25 cellular contexts compared by ENCODE assay signal in the genomic region with DNA sequence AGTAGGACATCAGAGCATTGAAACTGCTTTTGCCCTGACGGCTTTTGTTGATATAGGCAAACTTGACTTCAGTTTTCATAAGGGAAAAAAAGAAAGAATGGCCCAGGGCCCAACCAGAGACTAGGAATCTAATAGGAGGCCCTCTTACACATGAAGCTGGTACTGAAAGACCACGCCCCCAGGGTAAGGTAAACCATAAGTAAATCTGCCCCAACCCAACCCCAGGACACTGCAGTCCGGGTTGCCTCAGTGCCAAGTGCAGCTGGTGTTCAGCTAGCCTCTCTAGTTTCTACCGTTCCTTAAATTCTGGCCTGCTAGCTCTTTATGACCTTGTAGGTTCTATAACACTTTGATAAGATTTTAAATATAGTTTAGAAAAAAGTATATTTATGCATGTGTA.
"Had no signal": no experiment of that assay in that cellular context is flagged by ENCODE, and none has a peak within 500 bp of the region (broad histone marks: within the 10 kb centered on the region; RNA-seq: fewer than 3 reads in every experiment).

No MANE protein-coding gene starts in this region.

- ATAC-seq: left ventricle myocardium superior; naive thymus-derived CD8-positive, alpha-beta T cell; pancreas; psoas muscle; T-helper 17 cell had no signal

- H3K4me1 ChIP-seq: ascending aorta, colonic mucosa, pancreas, psoas muscle, testis had no signal

- H3K27ac ChIP-seq: ascending aorta, cardiac muscle cell, colonic mucosa, dorsolateral prefrontal cortex, pancreas, psoas muscle, testis had no signal

- H3K36me3 ChIP-seq: ascending aorta, cardiac muscle cell, pancreas had no signal

- H3K4me3 ChIP-seq: ascending aorta, cardiac muscle cell, colonic mucosa, dorsolateral prefrontal cortex, pancreas, psoas muscle, testis had no signal

- DNase-seq: activated CD4-positive, alpha-beta memory T cell treated with anti-CD3 and anti-CD28 coated beads for 36 hours; activated CD4-positive, alpha-beta T cell treated with anti-CD3 and anti-CD28 coated beads, Interleukin-2, amount 10 ng/mL, durations not matched to agents 24 days and 14 days; activated CD4-positive, CD25-positive, alpha-beta regulatory T cell treated with anti-CD3 and anti-CD28 coated beads, Interleukin-2, amount 50 U/mL, for 72 hours; activated CD8-positive, alpha-beta memory T cell treated with anti-CD3 and anti-CD28 coated beads, Interleukin-2, amount 50 U/mL, for 48 hours; activated gamma-delta T cell; activated naive CD4-positive, alpha-beta T cell treated with anti-CD3 and anti-CD28 coated beads, Interleukin-2, amount 10 ng/mL, durations not matched to agents 7 days and 5 days; activated naive CD8-positive, alpha-beta T cell treated with anti-CD3 and anti-CD28 coated beads, Interleukin-2, amount 10 ng/mL, durations not matched to agents 7 days and 5 days; activated T-cell treated with anti-CD3 and anti-CD28 coated beads, Interleukin-2, amount 50 U/mL, for 24 hours; cerebellar nuclear complex; colonic mucosa; dorsolateral prefrontal cortex; effector memory CD4-positive, alpha-beta T cell; left ventricle myocardium superior; midbrain; naive thymus-derived CD8-positive, alpha-beta T cell; nucleus accumbens; pancreas; psoas muscle; stimulated activated naive CD4-positive, alpha-beta T cell; T-helper 17 cell; T1000; testis; trophoblast cell had no signal

- H3K27me3 ChIP-seq: ascending aorta, cardiac muscle cell, colonic mucosa, dorsolateral prefrontal cortex, pancreas, testis had no signal

- H3K9me3 ChIP-seq: colonic mucosa, pancreas, testis had no signal
